19 cellular contexts compared by ENCODE assay signal in the genomic region with DNA sequence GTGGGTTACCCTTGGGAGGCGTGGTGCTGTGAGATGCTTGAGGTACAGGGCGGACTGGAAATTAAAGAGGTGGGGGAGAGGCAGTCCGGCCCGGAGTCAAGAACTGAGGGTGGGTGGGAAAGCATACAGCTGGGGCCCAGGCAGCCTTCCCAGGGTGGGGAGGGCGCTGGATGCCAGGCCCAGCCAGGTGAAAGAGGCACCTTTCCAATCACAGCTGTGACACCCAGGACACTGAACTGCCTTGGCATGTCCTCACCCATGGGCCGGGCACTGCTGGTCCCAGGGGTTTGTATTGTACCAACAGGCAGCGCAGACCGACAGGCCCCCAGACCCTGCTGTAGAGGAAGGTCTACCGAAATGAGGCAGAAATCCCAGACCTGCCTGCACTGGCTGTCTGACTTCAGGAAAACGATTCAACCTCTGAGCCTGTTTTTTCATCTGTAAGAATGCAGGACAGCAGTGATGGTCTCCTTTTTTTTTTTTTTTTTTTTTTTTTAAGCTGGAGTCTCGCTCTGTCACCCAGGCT. TPM values are rescaled to one million over a fixed set of nuclear protein-coding genes. Genes with fewer than 3 reads are reported as not detected.
DNase-seq lines count a peak whose midpoint lies in the region; ATAC-seq, FAIRE-seq and TF ChIP-seq lines count a peak whose summit lies in the region.
"Had no signal": no experiment of that assay in that cellular context is flagged by ENCODE, and none has a peak within 500 bp of the region (broad histone marks: within the 10 kb centered on the region; RNA-seq: fewer than 3 reads in every experiment).

No MANE protein-coding gene starts in this region.

- H3K4me3 ChIP-seq in HepG2 (replicated peaks in 1 of 3; ENCODE audit: insufficient read depth in 1 of 3, low read depth in 2 of 3, low read length in 3 of 3) = peak overlapping the region in 1 of 3 experiments; percentile 93; a peak in 1 of 6 replicates
- H3K4me3 ChIP-seq in right lobe of liver = no peak overlapping the region
- peak overlapping the region; percentile 77; the same call in 1 of the 2 replicates for H3K4me3 ChIP-seq in K562
- H3K4me3 ChIP-seq: lung had no signal

- TF ChIP-seq CTCF in HepG2 (CRISPR knock-in tag; IDR thresholded peaks at IDR 0.05) = no peak
- TF ChIP-seq CTCF in right lobe of liver (IDR thresholded peaks at IDR 0.05) = no peak
- TF ChIP-seq CTCF in K562 (IDR thresholded peaks at IDR 0.05 in 2 of 3, conservative IDR thresholded peaks at IDR 0.05 in 1 of 3; ENCODE audit: insufficient read depth in 2 of 3, low read depth in 1 of 3, low read length in 3 of 3) = no peak
- no peak for TF ChIP-seq CTCF in nephron progenitor cell (IDR thresholded peaks at IDR 0.05)

- BruUV-seq in HepG2 (replicated peaks; lab: Mats Ljungman, UMichigan) = no TSS peak
- BruUV-seq in K562 (replicated peaks; lab: Mats Ljungman, UMichigan) = no TSS peak

- H3K4me2 ChIP-seq in HepG2 (ENCODE audit: low read depth, low read length) (peak overlapping the region; percentile 96), K562 (ENCODE audit: insufficient read depth, low read length) (peak overlapping the region; percentile 99)

- WGBS in HepG2 (ENCODE audit: low lambda C conversion rate) = 36% methylated on average over 9 of the region's 11 CpGs
- WGBS in right lobe of liver (ENCODE audit: insufficient coverage, low coverage, low lambda C conversion rate, missing lambda C conversion rate) = 50% methylated on average over 5 of the region's 11 CpGs
- 65% methylated on average over 10 of the region's 11 CpGs for WGBS in K562 (ENCODE audit: insufficient coverage, low coverage, missing lambda C conversion rate)

- no peaks in the 10 kb centered on the region for H3K79me2 ChIP-seq in HepG2 (ENCODE audit: insufficient read depth, low read length)
- peaks cover 8% of the 10 kb centered on the region; the same call in 2 of the 3 replicates for H3K79me2 ChIP-seq in K562 (ENCODE audit: control insufficient read depth, insufficient read depth, low read length)

- peaks cover 36% of the 10 kb centered on the region for H3K4me1 ChIP-seq in HepG2 (ENCODE audit: insufficient read depth, low read length)
- H3K4me1 ChIP-seq in right lobe of liver = no peaks in the 10 kb centered on the region
- peaks cover 25 to 53% of the 10 kb centered on the region in 2 experiments for H3K4me1 ChIP-seq in K562 (replicated peaks in 1 of 2; ENCODE audit: control insufficient read depth in 2 of 2, insufficient read depth in 2 of 2, low read length in 2 of 2)

- TF ChIP-seq POLR2A in HepG2 (IDR thresholded peaks at IDR 0.05; ENCODE audit: insufficient read depth in 1 of 2, low read depth in 2 of 2, low read length in 2 of 2) (no peak), right lobe of liver (IDR thresholded peaks at IDR 0.05) (no peak), K562 (conservative IDR thresholded peaks at IDR 0.05) (no peak)

- no peaks in the 10 kb centered on the region for H3K9me3 Mint-ChIP-seq in nephron progenitor cell
- H3K9me3 Mint-ChIP-seq: CD4-positive, alpha-beta memory T cell had no signal

- FAIRE-seq in HepG2 (lab: Jason Lieb, UNC) (no peak), K562 (lab: Jason Lieb, UNC) (no peak)
- FAIRE-seq: islet of Langerhans had no signal

- TF ChIP-seq EP300 in HepG2 (IDR thresholded peaks at IDR 0.05; ENCODE audit: low read depth in 2 of 2, low read length in 2 of 2) (no peak), HepG2 (CRISPR knock-in tag; IDR thresholded peaks at IDR 0.05; ENCODE audit: borderline replicate concordance) (no peak), K562 (IDR thresholded peaks at IDR 0.05; ENCODE audit: low read length) (no peak)

- no peaks in the 10 kb centered on the region for H3K9me3 ChIP-seq in HepG2 (ENCODE audit: low read length)
- no peaks in the 10 kb centered on the region for H3K9me3 ChIP-seq in right lobe of liver
- no peaks in the 10 kb centered on the region for H3K9me3 ChIP-seq in K562 (replicated peaks; ENCODE audit: control insufficient read depth, insufficient read depth, low read depth, low read length)
- H3K9me3 ChIP-seq: suprapubic skin had no signal

- no peaks in the 10 kb centered on the region for H3K36me3 ChIP-seq in HepG2 (replicated peaks in 1 of 2; ENCODE audit: control insufficient read depth in 1 of 2, insufficient read depth in 2 of 2, low read length in 2 of 2)
- no peaks in the 10 kb centered on the region for H3K36me3 ChIP-seq in right lobe of liver
- no peaks in the 10 kb centered on the region for H3K36me3 ChIP-seq in K562 (ENCODE audit: control insufficient read depth, insufficient read depth, low read length)
- H3K36me3 ChIP-seq: suprapubic skin had no signal

- TF ChIP-seq RAD21 in HepG2 (CRISPR knock-in tag; IDR thresholded peaks at IDR 0.05) = no peak
- TF ChIP-seq RAD21 in K562 (CRISPR knock-in tag; conservative IDR thresholded peaks at IDR 0.05 in 1 of 2, IDR thresholded peaks at IDR 0.05 in 1 of 2) = no peak

- POLR2A ChIA-PET in HepG2 (lab: Yijun Ruan, JAX) (interaction anchor here (0.6 to 2.7 kb wide), 4 partner anchors 13 to 161 kb away, joined by 3 to 8 read pairs (median 6); partner anchors contain the start of gene PAFAH2), K562 (lab: Yijun Ruan, JAX) (interaction anchor here (0.9 to 3.1 kb wide), 12 partner anchors 8 to 197 kb away, joined by 3 to 23 read pairs (median 6); partner anchors contain the start of genes CEP85 and SLC30A2)

- CTCF ChIA-PET in HepG2 (lab: Yijun Ruan, JAX; ENCODE audit: low intra/inter-chr PET ratio, low total read pairs) = interaction anchor here (1.1 to 2.8 kb wide), 2 partner anchors 108 to 141 kb away, joined by 5 to 11 read pairs; no protein-coding TSS in a partner anchor
- CTCF ChIA-PET in K562 (lab: Yijun Ruan, JAX; ENCODE audit: low intra/inter-chr PET ratio) = interaction anchor here (1.0 to 3.9 kb wide), 5 partner anchors 69 to 127 kb away, joined by 3 to 65 read pairs (median 10); partner anchors contain the start of gene PDIK1L

- no peak overlapping the region for H3K27ac Mint-ChIP-seq in nephron progenitor cell

- no peak for ATAC-seq in HepG2
- ATAC-seq in right lobe of liver = no peak
- no peak for ATAC-seq in K562
- ATAC-seq in GM18867 (IDR thresholded peaks at IDR 0.05; ENCODE audit: unreplicated experiment) = no peak

- H3K4me3 Mint-ChIP-seq in nephron progenitor cell = peak overlapping the region; percentile 93

- intact Hi-C loops in HepG2 (cut with micrococcal nuclease; ENCODE audit: unreplicated experiment) = loop anchor here (5.0 kb wide), 2 partner anchors 75 to 125 kb away; partner anchors contain the start of gene PDIK1L
- intact Hi-C loops in right lobe of liver (cut with DNase I) = loop anchor here in 1 of 2 donors (10.0 kb wide), 1 partner anchor 118 kb away; the partner anchor contains the start of gene FAM110D
- intact Hi-C loops in K562 (cut with micrococcal nuclease) = loop anchor here (1.0 to 2.0 kb wide), 4 partner anchors 33 to 124 kb away; no protein-coding TSS in a partner anchor

- DNase-seq in HepG2 (ENCODE audit: low spot score) (no peak), right lobe of liver (no peak), K562 (ENCODE audit: extremely low read depth in 1 of 4, low spot score in 3 of 4) (no peak), nephron progenitor cell (no peak), NCI-H69 (lab: John Stamatoyannopoulos, UW) (no peak), T-helper 9 cell (no peak), NCI-H1105 (lab: John Stamatoyannopoulos, UW) (no peak)
- DNase-seq: activated naive CD4-positive, alpha-beta T cell treated with anti-CD3 and anti-CD28 coated beads, Interleukin-2, amount 50 U/mL, for 16 hours; naive thymus-derived CD4-positive, alpha-beta T cell; stimulated activated CD4-positive, alpha-beta T cell treated with anti-CD3 and anti-CD28 coated beads, Interleukin-12 subunit alpha, Interleukin-12 subunit beta, amount 100 ng/mL, for 4 hours; T-helper 1 cell had no signal

- H3K27me3 Mint-ChIP-seq in nephron progenitor cell (ENCODE audit: low read depth, poor library complexity) = peaks cover 27% of the 10 kb centered on the region

- H4K20me1 ChIP-seq in HepG2 (ENCODE audit: insufficient read depth, low read length) = no peaks in the 10 kb centered on the region
- no peaks in the 10 kb centered on the region for H4K20me1 ChIP-seq in K562 (replicated peaks; ENCODE audit: control insufficient read depth, insufficient read depth, low read length)

- H3K27ac ChIP-seq in HepG2 (ENCODE audit: extremely low read length, insufficient read depth, low read length) = no peak overlapping the region
- no peak overlapping the region for H3K27ac ChIP-seq in right lobe of liver
- no peak overlapping the region; the same call in 2 of the 3 replicates for H3K27ac ChIP-seq in K562 (ENCODE audit: extremely low read depth, low read depth, low read length)
- H3K27ac ChIP-seq: KMS-11, suprapubic skin had no signal

- H3K4me1 Mint-ChIP-seq in nephron progenitor cell = peaks cover 35% of the 10 kb centered on the region

- H3K27me3 ChIP-seq in HepG2 (ENCODE audit: control insufficient read depth in 1 of 2, insufficient read depth in 2 of 2, low read length in 2 of 2) (peaks cover 0 to 48% of the 10 kb centered on the region in 2 experiments), right lobe of liver (no peaks in the 10 kb centered on the region), K562 (ENCODE audit: control insufficient read depth in 2 of 2, insufficient read depth in 2 of 2, low read length in 2 of 2) (no peaks in the 10 kb centered on the region)

- in situ Hi-C loops in HepG2 (cut with HindIII; ENCODE audit: extremely low pct_ligation_motif_present, low pct_unique_long_range_greater_than_20kb) (no loop called here), K562 (cut with MboI) (no loop called here)

- H3K9ac ChIP-seq in HepG2 (ENCODE audit: insufficient read depth, low read depth, low read length) = no peak overlapping the region
- H3K9ac ChIP-seq in K562 (ENCODE audit: insufficient read depth in 1 of 2, low read depth in 2 of 2, low read length in 2 of 2) = peak overlapping the region; percentile 93 to 96; a peak in 3 of 4 replicates
- H3K9ac ChIP-seq: KMS-11 had no signal

- H2AFZ ChIP-seq in HepG2 (ENCODE audit: low read length) (no peak overlapping the region), K562 (ENCODE audit: low read depth, low read length) (peak overlapping the region; percentile 98; the same call in 1 of the 2 replicates)

- no peaks in the 10 kb centered on the region for H3K9me1 ChIP-seq in K562 (ENCODE audit: control insufficient read depth, insufficient read depth, low read length)

- H3K36me3 Mint-ChIP-seq in nephron progenitor cell (ENCODE audit: low read depth) = no peaks in the 10 kb centered on the region
- H3K36me3 Mint-ChIP-seq: naive thymus-derived CD4-positive, alpha-beta T cell had no signal

RNA-seq across cellular contexts. Expression of gene SLC30A2, which starts 9.1 kb away (rescaled TPM):
- total RNA-seq in HepG2 (2016; rRNA removed; fragmentation: Illumina TruSeq; extraction: Trizol) (not detected in 2 replicates), right lobe of liver (under 1 TPM in 5 of 6 experiments, not detected in 1; 0.07 to 0.31 (median 0.22) TPM), K562 (2014; rRNA removed) (0.18 TPM in 1 of 2 replicates, not detected in the other), K562 (2014; rRNA removed; fragmentation: Illumina TruSeq; extraction: Trizol) (not detected in 2 replicates), K562 (2015; rRNA removed; fragmentation: Illumina TruSeq; extraction: Trizol) (not detected in 2 replicates), K562 (2021) (0.11 and 0.13 TPM in 2 replicates)
- not detected in 2 replicates for total RNA-seq in HepG2 (2016; cell fraction: cytosol; rRNA removed; fragmentation: Illumina TruSeq; extraction: Trizol; ENCODE audit: low read depth)
- total RNA-seq in HepG2 (2016; cell fraction: insoluble cytoplasmic fraction; rRNA removed; fragmentation: Illumina TruSeq; extraction: Trizol) = 0.04 TPM in 1 of 2 replicates, not detected in the other
- total RNA-seq in HepG2 (2016; cell fraction: membrane; rRNA removed; fragmentation: Illumina TruSeq; extraction: Trizol) = not detected in 2 replicates
- not detected in 2 replicates for total RNA-seq in HepG2 (2016; cell fraction: nucleus; rRNA removed; fragmentation: Illumina TruSeq; extraction: Trizol)
- polyA plus RNA-seq in HepG2 (2011; rRNA removed) (not detected in 2 replicates), K562 (2011; rRNA removed) (0.07 and 0.08 TPM in 2 replicates), K562 (2014; fragmentation: Illumina TruSeq; extraction: Trizol) (0.07 TPM in 1 of 2 replicates, not detected in the other), K562 (2014; fragmentation: Nextera tagmentation; extraction: Ambion mirVana) (under 1 TPM; 0.01 to 0.06 TPM), K562 (2014; rRNA removed) (0.03 TPM in 1 of 2 replicates, not detected in the other)
- polyA plus RNA-seq in HepG2 (2011; cell fraction: cytosol; rRNA removed) = not detected in 2 replicates
- polyA plus RNA-seq in HepG2 (2011; cell fraction: nucleus; rRNA removed) = not detected in 2 replicates
- not detected in 2 replicates for polyA plus RNA-seq in HepG2 (2012)
- not detected in 2 replicates for polyA plus RNA-seq in HepG2 (2016; cell fraction: cytosol; fragmentation: Illumina TruSeq; extraction: Trizol; ENCODE audit: low read depth)
- not detected in 2 replicates for polyA plus RNA-seq in HepG2 (2016; cell fraction: insoluble cytoplasmic fraction; fragmentation: Illumina TruSeq; extraction: Trizol; ENCODE audit: low read depth)
- not detected in 2 replicates for polyA plus RNA-seq in HepG2 (2016; cell fraction: membrane; fragmentation: Illumina TruSeq; extraction: Trizol; ENCODE audit: low read depth)
- not detected in 2 replicates for polyA plus RNA-seq in HepG2 (2016; cell fraction: nucleus; fragmentation: Illumina TruSeq; extraction: Trizol; ENCODE audit: insufficient read depth, low read depth)
- polyA minus RNA-seq in HepG2 (2011; rRNA and poly(A)+ RNA removed; ENCODE audit: low replicate concordance) = 0.05 and 0.32 TPM in 2 replicates
- not detected in 2 replicates for polyA minus RNA-seq in HepG2 (2011; cell fraction: cytosol; rRNA and poly(A)+ RNA removed)
- not detected in 2 replicates for polyA minus RNA-seq in HepG2 (2011; cell fraction: nucleus; rRNA and poly(A)+ RNA removed)
- 0.42 TPM in 1 of 2 replicates, not detected in the other for total RNA-seq in K562 (2011; cell fraction: chromatin; rRNA removed; ENCODE audit: low replicate concordance)
- total RNA-seq in K562 (2011; cell fraction: nucleolus; rRNA removed) = 0.33 and 0.53 TPM in 2 replicates
- 0.51 TPM in 1 of 2 replicates, not detected in the other for total RNA-seq in K562 (2011; cell fraction: nucleoplasm; rRNA removed)
- 0.19 and 0.22 TPM in 2 replicates for polyA plus RNA-seq in K562 (2011; cell fraction: cytosol; rRNA removed)
- 0.10 TPM in 2 replicates for polyA plus RNA-seq in K562 (2011; cell fraction: nucleus; rRNA removed)
- 0.03 and 0.32 TPM in 2 replicates for polyA plus RNA-seq in K562 (2012)
- polyA minus RNA-seq in K562 (2011; rRNA and poly(A)+ RNA removed) = 0.21 TPM in 1 of 2 replicates, not detected in the other
- polyA minus RNA-seq in K562 (2011; cell fraction: cytosol; rRNA and poly(A)+ RNA removed) = not detected in 2 replicates
- polyA minus RNA-seq in K562 (2011; cell fraction: nucleus; rRNA and poly(A)+ RNA removed) = 0.13 TPM in 1 of 2 replicates, not detected in the other
- total RNA-seq: CD4-positive, alpha-beta memory T cell; naive thymus-derived CD4-positive, alpha-beta T cell; posterior vena cava had no signal
- polyA plus RNA-seq: AG04450; CD4-positive, alpha-beta memory T cell; naive thymus-derived CD4-positive, alpha-beta T cell had no signal

RNA-seq across cellular contexts. Expression of gene EXTL1, which starts 15.2 kb away (rescaled TPM):
- total RNA-seq in HepG2 (2016; rRNA removed; fragmentation: Illumina TruSeq; extraction: Trizol) (0.28 and 0.35 TPM in 2 replicates), right lobe of liver (under 1 TPM in 2 of 6 experiments, not detected in 4; 0.06 to 0.19 TPM), K562 (2014; rRNA removed) (0.12 and 0.23 TPM in 2 replicates), K562 (2014; rRNA removed; fragmentation: Illumina TruSeq; extraction: Trizol) (0.04 TPM in 1 of 2 replicates, not detected in the other), K562 (2015; rRNA removed; fragmentation: Illumina TruSeq; extraction: Trizol) (0.07 and 0.08 TPM in 2 replicates), K562 (2021) (0.13 and 0.16 TPM in 2 replicates)
- total RNA-seq in HepG2 (2016; cell fraction: cytosol; rRNA removed; fragmentation: Illumina TruSeq; extraction: Trizol; ENCODE audit: low read depth) = 0.09 and 0.20 TPM in 2 replicates
- 0.19 and 0.52 TPM in 2 replicates for total RNA-seq in HepG2 (2016; cell fraction: insoluble cytoplasmic fraction; rRNA removed; fragmentation: Illumina TruSeq; extraction: Trizol)
- 0.19 and 0.48 TPM in 2 replicates for total RNA-seq in HepG2 (2016; cell fraction: membrane; rRNA removed; fragmentation: Illumina TruSeq; extraction: Trizol)
- total RNA-seq in HepG2 (2016; cell fraction: nucleus; rRNA removed; fragmentation: Illumina TruSeq; extraction: Trizol) = 0.69 and 0.78 TPM in 2 replicates
- polyA plus RNA-seq in HepG2 (2011; rRNA removed) (1.0 and 1.5 TPM in 2 replicates), K562 (2011; rRNA removed) (0.07 and 0.11 TPM in 2 replicates), K562 (2014; fragmentation: Illumina TruSeq; extraction: Trizol) (0.06 TPM in 1 of 2 replicates, not detected in the other), K562 (2014; fragmentation: Nextera tagmentation; extraction: Ambion mirVana) (not detected), K562 (2014; rRNA removed) (0.09 and 0.16 TPM in 2 replicates)
- 0.60 and 0.75 TPM in 2 replicates for polyA plus RNA-seq in HepG2 (2011; cell fraction: cytosol; rRNA removed)
- polyA plus RNA-seq in HepG2 (2011; cell fraction: nucleus; rRNA removed) = 4.9 and 5.4 TPM in 2 replicates
- polyA plus RNA-seq in HepG2 (2012) = 0.87 and 1.2 TPM in 2 replicates
- 0.07 and 0.11 TPM in 2 replicates for polyA plus RNA-seq in HepG2 (2016; cell fraction: cytosol; fragmentation: Illumina TruSeq; extraction: Trizol; ENCODE audit: low read depth)
- polyA plus RNA-seq in HepG2 (2016; cell fraction: insoluble cytoplasmic fraction; fragmentation: Illumina TruSeq; extraction: Trizol; ENCODE audit: low read depth) = 0.26 and 0.27 TPM in 2 replicates
- polyA plus RNA-seq in HepG2 (2016; cell fraction: membrane; fragmentation: Illumina TruSeq; extraction: Trizol; ENCODE audit: low read depth) = 0.18 and 0.20 TPM in 2 replicates
- 0.52 and 0.65 TPM in 2 replicates for polyA plus RNA-seq in HepG2 (2016; cell fraction: nucleus; fragmentation: Illumina TruSeq; extraction: Trizol; ENCODE audit: insufficient read depth, low read depth)
- 0.12 and 2.8 TPM in 2 replicates for polyA minus RNA-seq in HepG2 (2011; rRNA and poly(A)+ RNA removed; ENCODE audit: low replicate concordance)
- polyA minus RNA-seq in HepG2 (2011; cell fraction: cytosol; rRNA and poly(A)+ RNA removed) = 0.20 and 0.53 TPM in 2 replicates
- 4.1 and 5.9 TPM in 2 replicates for polyA minus RNA-seq in HepG2 (2011; cell fraction: nucleus; rRNA and poly(A)+ RNA removed)
- 0.58 TPM in 1 of 2 replicates, not detected in the other for total RNA-seq in K562 (2011; cell fraction: chromatin; rRNA removed; ENCODE audit: low replicate concordance)
- total RNA-seq in K562 (2011; cell fraction: nucleolus; rRNA removed) = 1.5 and 2.0 TPM in 2 replicates
- 0.95 and 1.9 TPM in 2 replicates for total RNA-seq in K562 (2011; cell fraction: nucleoplasm; rRNA removed)
- 0.07 and 0.13 TPM in 2 replicates for polyA plus RNA-seq in K562 (2011; cell fraction: cytosol; rRNA removed)
- polyA plus RNA-seq in K562 (2011; cell fraction: nucleus; rRNA removed) = 0.28 and 0.32 TPM in 2 replicates
- 0.13 and 0.68 TPM in 2 replicates for polyA plus RNA-seq in K562 (2012)
- polyA minus RNA-seq in K562 (2011; rRNA and poly(A)+ RNA removed) = 0.11 and 0.18 TPM in 2 replicates
- polyA minus RNA-seq in K562 (2011; cell fraction: cytosol; rRNA and poly(A)+ RNA removed) = 0.29 and 0.55 TPM in 2 replicates
- polyA minus RNA-seq in K562 (2011; cell fraction: nucleus; rRNA and poly(A)+ RNA removed) = 1.3 and 2.3 TPM in 2 replicates
- polyA plus RNA-seq: CD4-positive, alpha-beta memory T cell; naive thymus-derived CD4-positive, alpha-beta T cell had no signal

RNA-seq across cellular contexts. Expression of gene TRIM63, which starts 30.6 kb away (rescaled TPM):
- total RNA-seq in HepG2 (2016; rRNA removed; fragmentation: Illumina TruSeq; extraction: Trizol) (not detected in 2 replicates), right lobe of liver (1 to 10 TPM in 1 of 6 experiments, under 1 TPM in 2, not detected in 3; 0.18 to 3.5 (median 0.49) TPM), K562 (2014; rRNA removed) (0.24 and 0.50 TPM in 2 replicates), K562 (2014; rRNA removed; fragmentation: Illumina TruSeq; extraction: Trizol) (0.32 and 0.36 TPM in 2 replicates), K562 (2015; rRNA removed; fragmentation: Illumina TruSeq; extraction: Trizol) (0.19 and 0.22 TPM in 2 replicates), K562 (2021) (0.16 and 0.44 TPM in 2 replicates)
- total RNA-seq in HepG2 (2016; cell fraction: cytosol; rRNA removed; fragmentation: Illumina TruSeq; extraction: Trizol; ENCODE audit: low read depth) = not detected in 2 replicates
- total RNA-seq in HepG2 (2016; cell fraction: insoluble cytoplasmic fraction; rRNA removed; fragmentation: Illumina TruSeq; extraction: Trizol) = not detected in 2 replicates
- not detected in 2 replicates for total RNA-seq in HepG2 (2016; cell fraction: membrane; rRNA removed; fragmentation: Illumina TruSeq; extraction: Trizol)
- not detected in 2 replicates for total RNA-seq in HepG2 (2016; cell fraction: nucleus; rRNA removed; fragmentation: Illumina TruSeq; extraction: Trizol)
- polyA plus RNA-seq in HepG2 (2011; rRNA removed) (not detected in 2 replicates), K562 (2011; rRNA removed) (0.42 and 0.57 TPM in 2 replicates), K562 (2014; fragmentation: Illumina TruSeq; extraction: Trizol) (0.28 and 0.48 TPM in 2 replicates), K562 (2014; fragmentation: Nextera tagmentation; extraction: Ambion mirVana) (under 1 TPM; 0.08 to 0.10 TPM), K562 (2014; rRNA removed) (0.22 and 0.40 TPM in 2 replicates)
- not detected in 2 replicates for polyA plus RNA-seq in HepG2 (2011; cell fraction: cytosol; rRNA removed)
- polyA plus RNA-seq in HepG2 (2011; cell fraction: nucleus; rRNA removed) = not detected in 2 replicates
- polyA plus RNA-seq in HepG2 (2012) = not detected in 2 replicates
- polyA plus RNA-seq in HepG2 (2016; cell fraction: cytosol; fragmentation: Illumina TruSeq; extraction: Trizol; ENCODE audit: low read depth) = not detected in 2 replicates
- polyA plus RNA-seq in HepG2 (2016; cell fraction: insoluble cytoplasmic fraction; fragmentation: Illumina TruSeq; extraction: Trizol; ENCODE audit: low read depth) = not detected in 2 replicates
- polyA plus RNA-seq in HepG2 (2016; cell fraction: membrane; fragmentation: Illumina TruSeq; extraction: Trizol; ENCODE audit: low read depth) = not detected in 2 replicates
- polyA plus RNA-seq in HepG2 (2016; cell fraction: nucleus; fragmentation: Illumina TruSeq; extraction: Trizol; ENCODE audit: insufficient read depth, low read depth) = not detected in 2 replicates
- not detected in 2 replicates for polyA minus RNA-seq in HepG2 (2011; rRNA and poly(A)+ RNA removed; ENCODE audit: low replicate concordance)
- not detected in 2 replicates for polyA minus RNA-seq in HepG2 (2011; cell fraction: cytosol; rRNA and poly(A)+ RNA removed)
- not detected in 2 replicates for polyA minus RNA-seq in HepG2 (2011; cell fraction: nucleus; rRNA and poly(A)+ RNA removed)
- 0.74 and 0.77 TPM in 2 replicates for total RNA-seq in K562 (2011; cell fraction: chromatin; rRNA removed; ENCODE audit: low replicate concordance)
- total RNA-seq in K562 (2011; cell fraction: nucleolus; rRNA removed) = 0.26 and 0.67 TPM in 2 replicates
- 0.44 and 0.99 TPM in 2 replicates for total RNA-seq in K562 (2011; cell fraction: nucleoplasm; rRNA removed)
- 0.31 and 0.43 TPM in 2 replicates for polyA plus RNA-seq in K562 (2011; cell fraction: cytosol; rRNA removed)
- 0.41 and 0.65 TPM in 2 replicates for polyA plus RNA-seq in K562 (2011; cell fraction: nucleus; rRNA removed)
- 0.38 and 0.60 TPM in 2 replicates for polyA plus RNA-seq in K562 (2012)
- 0.28 and 0.54 TPM in 2 replicates for polyA minus RNA-seq in K562 (2011; rRNA and poly(A)+ RNA removed)
- not detected in 2 replicates for polyA minus RNA-seq in K562 (2011; cell fraction: cytosol; rRNA and poly(A)+ RNA removed)
- 0.27 and 0.33 TPM in 2 replicates for polyA minus RNA-seq in K562 (2011; cell fraction: nucleus; rRNA and poly(A)+ RNA removed)
- total RNA-seq: CD4-positive, alpha-beta memory T cell; naive thymus-derived CD4-positive, alpha-beta T cell had no signal
- polyA plus RNA-seq: AG04450; CD4-positive, alpha-beta memory T cell; naive thymus-derived CD4-positive, alpha-beta T cell had no signal

RNA-seq across cellular contexts. Expression of gene PAFAH2, which starts 39.0 kb away (rescaled TPM):
- total RNA-seq in HepG2 (2016; rRNA removed; fragmentation: Illumina TruSeq; extraction: Trizol) (6.9 and 9.2 TPM in 2 replicates), right lobe of liver (10 to 100 TPM; 13.2 to 25.2 (median 18.6) TPM), K562 (2014; rRNA removed) (5.5 and 6.5 TPM in 2 replicates), K562 (2014; rRNA removed; fragmentation: Illumina TruSeq; extraction: Trizol) (6.4 and 6.8 TPM in 2 replicates), K562 (2015; rRNA removed; fragmentation: Illumina TruSeq; extraction: Trizol) (6.3 and 6.4 TPM in 2 replicates), K562 (2021) (4.7 and 5.9 TPM in 2 replicates)
- total RNA-seq in HepG2 (2016; cell fraction: cytosol; rRNA removed; fragmentation: Illumina TruSeq; extraction: Trizol; ENCODE audit: low read depth) = 0.51 and 1.6 TPM in 2 replicates
- 6.5 and 8.8 TPM in 2 replicates for total RNA-seq in HepG2 (2016; cell fraction: insoluble cytoplasmic fraction; rRNA removed; fragmentation: Illumina TruSeq; extraction: Trizol)
- 2.7 TPM in 2 replicates for total RNA-seq in HepG2 (2016; cell fraction: membrane; rRNA removed; fragmentation: Illumina TruSeq; extraction: Trizol)
- 5.0 and 6.9 TPM in 2 replicates for total RNA-seq in HepG2 (2016; cell fraction: nucleus; rRNA removed; fragmentation: Illumina TruSeq; extraction: Trizol)
- polyA plus RNA-seq in HepG2 (2011; rRNA removed) (9.3 and 9.4 TPM in 2 replicates), K562 (2011; rRNA removed) (7.5 and 10.9 TPM in 2 replicates), K562 (2014; fragmentation: Illumina TruSeq; extraction: Trizol) (7.0 and 8.7 TPM in 2 replicates), K562 (2014; fragmentation: Nextera tagmentation; extraction: Ambion mirVana) (1 to 10 TPM; 4.2 to 7.0 TPM), K562 (2014; rRNA removed) (6.0 and 6.9 TPM in 2 replicates)
- 9.1 TPM in 2 replicates for polyA plus RNA-seq in HepG2 (2011; cell fraction: cytosol; rRNA removed)
- 5.1 and 5.6 TPM in 2 replicates for polyA plus RNA-seq in HepG2 (2011; cell fraction: nucleus; rRNA removed)
- 4.1 and 5.1 TPM in 2 replicates for polyA plus RNA-seq in HepG2 (2012)
- polyA plus RNA-seq in HepG2 (2016; cell fraction: cytosol; fragmentation: Illumina TruSeq; extraction: Trizol; ENCODE audit: low read depth) = 0.44 and 0.49 TPM in 2 replicates
- 7.4 TPM in 2 replicates for polyA plus RNA-seq in HepG2 (2016; cell fraction: insoluble cytoplasmic fraction; fragmentation: Illumina TruSeq; extraction: Trizol; ENCODE audit: low read depth)
- polyA plus RNA-seq in HepG2 (2016; cell fraction: membrane; fragmentation: Illumina TruSeq; extraction: Trizol; ENCODE audit: low read depth) = 1.3 and 1.4 TPM in 2 replicates
- 9.9 and 13.1 TPM in 2 replicates for polyA plus RNA-seq in HepG2 (2016; cell fraction: nucleus; fragmentation: Illumina TruSeq; extraction: Trizol; ENCODE audit: insufficient read depth, low read depth)
- 8.3 and 14.5 TPM in 2 replicates for polyA minus RNA-seq in HepG2 (2011; rRNA and poly(A)+ RNA removed; ENCODE audit: low replicate concordance)
- polyA minus RNA-seq in HepG2 (2011; cell fraction: cytosol; rRNA and poly(A)+ RNA removed) = 3.8 and 5.6 TPM in 2 replicates
- polyA minus RNA-seq in HepG2 (2011; cell fraction: nucleus; rRNA and poly(A)+ RNA removed) = 7.3 and 13.0 TPM in 2 replicates
- total RNA-seq in K562 (2011; cell fraction: chromatin; rRNA removed; ENCODE audit: low replicate concordance) = 9.2 and 10.7 TPM in 2 replicates
- total RNA-seq in K562 (2011; cell fraction: nucleolus; rRNA removed) = 7.3 and 7.8 TPM in 2 replicates
- 6.4 and 7.5 TPM in 2 replicates for total RNA-seq in K562 (2011; cell fraction: nucleoplasm; rRNA removed)
- polyA plus RNA-seq in K562 (2011; cell fraction: cytosol; rRNA removed) = 6.0 and 7.6 TPM in 2 replicates
- polyA plus RNA-seq in K562 (2011; cell fraction: nucleus; rRNA removed) = 6.5 and 9.1 TPM in 2 replicates
- polyA plus RNA-seq in K562 (2012) = 4.5 and 7.8 TPM in 2 replicates
- polyA minus RNA-seq in K562 (2011; rRNA and poly(A)+ RNA removed) = 8.3 and 11.1 TPM in 2 replicates
- 4.3 and 7.0 TPM in 2 replicates for polyA minus RNA-seq in K562 (2011; cell fraction: cytosol; rRNA and poly(A)+ RNA removed)
- polyA minus RNA-seq in K562 (2011; cell fraction: nucleus; rRNA and poly(A)+ RNA removed) = 4.0 and 5.7 TPM in 2 replicates
